ENCODE assay signal across 1 cellular context in the genomic region with DNA sequence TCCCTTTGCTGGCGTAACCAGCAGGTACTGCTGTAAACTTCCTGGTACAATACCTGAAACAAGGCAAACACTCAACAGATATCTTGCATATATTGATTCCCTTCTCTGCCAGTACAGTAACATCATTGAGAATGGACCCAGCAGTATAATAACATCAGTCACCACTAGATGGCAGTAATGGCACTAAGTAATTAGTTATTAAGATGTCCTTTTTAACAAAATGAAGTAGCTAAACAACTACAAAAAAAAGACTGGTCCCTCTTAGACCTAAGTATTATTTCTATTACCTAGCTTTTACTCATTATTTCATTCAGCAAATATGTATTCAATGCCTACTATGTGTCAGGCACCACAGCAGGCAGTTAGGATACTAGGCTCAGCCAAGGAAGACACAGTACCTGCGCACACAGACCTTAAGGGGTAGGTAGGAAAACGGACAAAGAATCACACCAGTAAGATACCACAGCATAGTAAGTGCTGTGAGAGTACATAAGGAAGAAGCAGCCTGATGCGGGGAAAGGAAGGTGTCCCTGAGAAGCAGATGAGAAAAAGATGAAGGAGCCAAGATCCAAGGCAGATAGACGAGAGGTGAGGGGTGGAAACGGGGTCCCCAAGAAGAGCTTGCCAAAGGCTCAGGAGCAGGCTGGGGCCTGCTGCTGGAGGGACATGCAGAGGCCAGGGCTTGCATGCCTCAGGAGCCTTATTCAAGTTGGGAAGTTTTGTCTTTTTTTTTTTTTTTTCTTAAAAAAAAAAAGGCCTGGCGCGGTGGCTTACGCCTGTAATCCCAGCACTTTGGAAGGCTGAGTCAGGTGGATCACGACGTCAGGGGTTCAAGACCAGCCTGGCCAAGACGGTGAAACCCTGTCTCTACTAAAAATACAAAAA.
TF ChIP-seq lines count a peak whose summit lies in the region.

No MANE protein-coding gene starts in this region.

TF ChIP-seq in SK-N-SH treated with all-trans-retinoic acid at 6 μM for 48 hours, 23 proteins besides CTCF, POLR2A, EP300 and RAD21 (continued from another document):
- no peak for TF ChIP-seq ZFP30 (CRISPR knock-in tag; IDR thresholded peaks at IDR 0.05)
- TF ChIP-seq ESRRG (CRISPR knock-in tag; IDR thresholded peaks at IDR 0.05): no peak
- TF ChIP-seq ZNF70 (CRISPR knock-in tag; IDR thresholded peaks at IDR 0.05): no peak
